9 cellular contexts compared by ENCODE assay signal in the genomic region with DNA sequence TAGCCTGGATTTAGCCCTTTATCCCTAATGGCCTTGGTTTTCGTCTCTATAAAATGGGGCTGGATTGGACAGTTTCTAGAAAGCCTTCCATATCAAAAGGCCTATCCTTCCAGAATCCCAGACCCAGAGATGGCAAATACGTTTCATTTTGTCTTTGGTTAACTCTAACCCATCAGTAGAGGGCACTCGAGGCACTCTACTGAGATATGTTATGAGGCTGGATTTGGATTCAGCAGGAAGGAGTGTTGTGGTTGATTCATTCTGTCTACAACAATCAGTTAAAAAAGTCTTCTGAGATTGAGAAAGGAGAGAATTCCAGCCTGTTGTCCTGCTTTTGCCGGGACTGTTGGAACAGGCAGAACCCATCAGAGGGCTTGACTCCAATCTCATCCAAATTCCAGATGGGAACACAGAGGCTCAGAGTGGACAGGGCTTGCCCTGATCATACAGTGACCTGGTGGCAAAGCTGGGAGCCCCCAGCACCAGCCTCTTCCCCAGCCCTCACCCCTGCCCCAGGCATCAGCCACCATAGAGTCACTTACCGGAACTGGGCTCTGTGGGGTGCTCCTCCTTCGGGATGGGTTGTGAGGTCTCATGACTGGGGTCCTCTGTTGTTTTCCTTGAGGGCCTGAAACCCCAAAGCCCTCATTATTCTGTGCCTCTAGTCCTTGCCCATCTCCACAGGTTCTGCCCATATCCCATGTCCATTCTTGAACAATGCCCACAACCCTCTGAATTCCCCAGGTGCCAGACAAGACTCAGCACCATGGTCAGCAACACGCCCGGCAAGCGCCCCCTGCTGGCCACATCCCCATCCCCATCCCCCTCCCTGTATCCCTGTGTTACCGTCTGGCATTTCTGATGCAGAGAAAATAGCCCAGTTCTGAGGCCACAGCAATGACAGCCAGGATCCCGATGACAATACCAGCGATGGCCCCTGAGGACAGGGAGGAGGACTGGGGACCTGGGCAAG. TPM values are rescaled to one million over a fixed set of nuclear protein-coding genes. Genes with fewer than 3 reads are reported as not detected.
DNase-seq lines count a peak whose midpoint lies in the region; ATAC-seq and TF ChIP-seq lines count a peak whose summit lies in the region.
"Had no signal": no experiment of that assay in that cellular context is flagged by ENCODE, and none has a peak within 500 bp of the region (broad histone marks: within the 10 kb centered on the region; RNA-seq: fewer than 3 reads in every experiment).

No MANE protein-coding gene starts in this region.

- H3K4me3 ChIP-seq in LNCaP clone FGC (ENCODE audit: low read depth, low read length) (no peak overlapping the region), WI38 (ENCODE audit: low read depth, low read length) (no peak overlapping the region), prostate gland (no peak overlapping the region)

- H3K4me1 ChIP-seq in prostate gland (replicated peaks) = no peaks in the 10 kb centered on the region

- no peak overlapping the region for H3K27ac Mint-ChIP-seq in activated CD8-positive, alpha-beta memory T cell treated with anti-CD3 and anti-CD28 coated beads, Interleukin-2, amount 10 ng/mL, durations not matched to agents 7 days and 5 days
- H3K27ac Mint-ChIP-seq: brain had no signal

- no peak overlapping the region for H3K4me3 Mint-ChIP-seq in activated CD8-positive, alpha-beta memory T cell treated with anti-CD3 and anti-CD28 coated beads, Interleukin-2, amount 10 ng/mL, durations not matched to agents 7 days and 5 days
- H3K4me3 Mint-ChIP-seq: brain had no signal

- peaks cover 4% of the 10 kb centered on the region for H3K36me3 Mint-ChIP-seq in activated CD8-positive, alpha-beta memory T cell treated with anti-CD3 and anti-CD28 coated beads, Interleukin-2, amount 10 ng/mL, durations not matched to agents 7 days and 5 days
- H3K36me3 Mint-ChIP-seq: brain had no signal

- TF ChIP-seq CTCF in LNCaP clone FGC (IDR thresholded peaks at IDR 0.05; ENCODE audit: control insufficient read depth, extremely low read depth, insufficient read depth) = peak; percentile 56
- TF ChIP-seq CTCF in WI38 (IDR thresholded peaks at IDR 0.05; ENCODE audit: low read depth, low read length) = peak; percentile 78
- peak in 1 of 4 experiments; percentile 17 for TF ChIP-seq CTCF in prostate gland (IDR thresholded peaks at IDR 0.05)

- WGBS in prostate gland = 34% methylated on average over 12 of the region's 12 CpGs

- TF ChIP-seq POLR2A in prostate gland (IDR thresholded peaks at IDR 0.05) = no peak

- ATAC-seq in activated CD8-positive, alpha-beta memory T cell treated with anti-CD3 and anti-CD28 coated beads, Interleukin-2, amount 10 ng/mL, durations not matched to agents 7 days and 5 days = no peak
- peak; percentile 76 for ATAC-seq in left lobe of liver
- ATAC-seq in GM18498 (IDR thresholded peaks at IDR 0.05; ENCODE audit: unreplicated experiment) = no peak
- no peak for ATAC-seq in GM19395 (IDR thresholded peaks at IDR 0.05; ENCODE audit: unreplicated experiment)

- no peak overlapping the region for H3K27ac ChIP-seq in prostate gland

- intact Hi-C loops in prostate gland (cut with DNase I) = no loop called here

- H3K4me1 Mint-ChIP-seq in activated CD8-positive, alpha-beta memory T cell treated with anti-CD3 and anti-CD28 coated beads, Interleukin-2, amount 10 ng/mL, durations not matched to agents 7 days and 5 days = no peaks in the 10 kb centered on the region
- H3K4me1 Mint-ChIP-seq: brain had no signal

- peaks cover 3% of the 10 kb centered on the region for H3K27me3 Mint-ChIP-seq in activated CD8-positive, alpha-beta memory T cell treated with anti-CD3 and anti-CD28 coated beads, Interleukin-2, amount 10 ng/mL, durations not matched to agents 7 days and 5 days

- DNase-seq in activated CD8-positive, alpha-beta memory T cell treated with anti-CD3 and anti-CD28 coated beads, Interleukin-2, amount 50 U/mL, for 48 hours = peak; percentile 83
- DNase-seq in activated CD8-positive, alpha-beta memory T cell treated with anti-CD3 and anti-CD28 coated beads, Interleukin-2, amount 10 ng/mL, durations not matched to agents 7 days and 5 days = no peak
- peak; percentile 30 for DNase-seq in LNCaP clone FGC (ENCODE audit: low read depth)
- peak; percentile 41 for DNase-seq in left lobe of liver (ENCODE audit: low spot score)
- DNase-seq in prostate gland (ENCODE audit: low spot score) = no peak

- H3K27me3 ChIP-seq in prostate gland (replicated peaks; ENCODE audit: insufficient read depth) = no peaks in the 10 kb centered on the region

- peaks cover 13% of the 10 kb centered on the region for H3K9me3 Mint-ChIP-seq in activated CD8-positive, alpha-beta memory T cell treated with anti-CD3 and anti-CD28 coated beads, Interleukin-2, amount 10 ng/mL, durations not matched to agents 7 days and 5 days (ENCODE audit: low read depth)

- CTCF ChIA-PET in activated CD8-positive, alpha-beta memory T cell treated with anti-CD3 and anti-CD28 coated beads, Interleukin-2, amount 10 ng/mL, durations not matched to agents 7 days and 5 days (lab: Charles Lee) = no interaction called here

- no peaks in the 10 kb centered on the region for H3K9me3 ChIP-seq in prostate gland

- H3K36me3 ChIP-seq in prostate gland = no peaks in the 10 kb centered on the region

RNA-seq across cellular contexts. Expression of gene ZNF180, which starts 12.3 kb away (rescaled TPM):
- 10 to 100 TPM in 1 of 2 experiments, 1 to 10 TPM in 1; 9.1 to 12.7 TPM for total RNA-seq in activated CD8-positive, alpha-beta memory T cell treated with anti-CD3 and anti-CD28 coated beads, Interleukin-2, amount 10 ng/mL, durations not matched to agents 7 days and 5 days
- total RNA-seq in left lobe of liver (4.3 TPM), prostate gland (10 to 100 TPM in 1 of 2 donors, 1 to 10 TPM in 1; 8.3 to 18.5 TPM)

RNA-seq across cellular contexts. Expression of gene CEACAM20, which starts 16.9 kb away (rescaled TPM):
- total RNA-seq in activated CD8-positive, alpha-beta memory T cell treated with anti-CD3 and anti-CD28 coated beads, Interleukin-2, amount 10 ng/mL, durations not matched to agents 7 days and 5 days = not detected
- total RNA-seq in left lobe of liver (not detected), prostate gland (1 to 10 TPM in 1 of 2 donors, not detected in 1; 2.6 TPM)

Comparison
In these comparisons a context has a peak if more than half of its experiments do, and no peak if none do; other contexts are left out.
1. DNase-seq: peak in activated CD8-positive, alpha-beta memory T cell treated with anti-CD3 and anti-CD28 coated beads, Interleukin-2, amount 50 U/mL, for 48 hours (single experiment), LNCaP clone FGC (single experiment) and left lobe of liver (single experiment); none in activated CD8-positive, alpha-beta memory T cell treated with anti-CD3 and anti-CD28 coated beads, Interleukin-2, amount 10 ng/mL, durations not matched to agents 7 days and 5 days (single experiment) and prostate gland (single experiment).